In genomic region chr5:34467436-34467835, GRCh38 we compare ENCODE assay signal across 21 cellular contexts.
DNase-seq lines count a peak whose midpoint lies in the region; ATAC-seq and TF ChIP-seq lines count a peak whose summit lies in the region.
"Had no signal": no experiment of that assay in that cellular context is flagged by ENCODE, and none has a peak within 500 bp of the region (broad histone marks: within the 10 kb centered on the region; RNA-seq: fewer than 3 reads in every experiment).

No MANE protein-coding gene starts in this region.

- H2AFZ ChIP-seq in OCI-LY3 (ENCODE audit: low read depth, low read length) (peak overlapping the region; percentile 58; the same call in 1 of the 2 replicates), GM23248 (no peak overlapping the region)

- H3K79me2 ChIP-seq in OCI-LY3 (ENCODE audit: low read length) (no peaks in the 10 kb centered on the region), GM23248 (ENCODE audit: insufficient read depth) (no peaks in the 10 kb centered on the region)

- TF ChIP-seq CTCF in cardiac muscle cell (IDR thresholded peaks at IDR 0.05; ENCODE audit: low read depth, low read length) (no peak), OCI-LY3 (IDR thresholded peaks at IDR 0.05; ENCODE audit: low read depth, low read length) (no peak), transverse colon (IDR thresholded peaks at IDR 0.05) (no peak)

- H3K4me2 ChIP-seq in OCI-LY3 (ENCODE audit: low read length) (no peak overlapping the region), GM23248 (ENCODE audit: unreplicated experiment) (no peak overlapping the region)
- H3K4me2 ChIP-seq: BLaER1 treated with 17β-estradiol and CSF1 and Interleukin-3, amounts not matched to agents 10 nM and 100 nM had no signal

- no peak for TF ChIP-seq POLR2A in transverse colon (IDR thresholded peaks at IDR 0.05)

- no peaks in the 10 kb centered on the region for H3K9me2 ChIP-seq in GM23248 (ENCODE audit: insufficient read depth)

- H3K36me3 ChIP-seq in cardiac muscle cell (no peaks in the 10 kb centered on the region), OCI-LY3 (replicated peaks; ENCODE audit: low read depth, low read length) (no peaks in the 10 kb centered on the region), mucosa of rectum (ENCODE audit: control insufficient read depth in 2 of 2, insufficient read depth in 2 of 2, low read length in 2 of 2) (no peaks in the 10 kb centered on the region), transverse colon (no peaks in the 10 kb centered on the region), GM23248 (ENCODE audit: low read depth) (no peaks in the 10 kb centered on the region)
- H3K36me3 ChIP-seq: BLaER1 treated with 17β-estradiol and CSF1 and Interleukin-3, amounts not matched to agents 10 nM and 100 nM had no signal

- TF ChIP-seq EP300 in transverse colon (IDR thresholded peaks at IDR 0.05; ENCODE audit: low read depth): no peak

- no peaks in the 10 kb centered on the region for H3K9me3 Mint-ChIP-seq in activated T-cell treated with anti-CD3 and anti-CD28 coated beads, Interleukin-2, amount 50 U/mL, for 4 hours
- H3K9me3 Mint-ChIP-seq: CD4-positive, alpha-beta T cell had no signal

- no peak for ATAC-seq in activated T-cell treated with anti-CD3 and anti-CD28 coated beads, Interleukin-2, amount 50 U/mL, for 4 hours
- ATAC-seq: Panc1 had no signal

- H3K9ac ChIP-seq in OCI-LY3 (ENCODE audit: low read length) (no peak overlapping the region), mucosa of rectum (ENCODE audit: low read depth in 1 of 2, low read length in 2 of 2) (no peak overlapping the region), GM23248 (no peak overlapping the region)
- H3K9ac ChIP-seq: BLaER1 treated with 17β-estradiol and CSF1 and Interleukin-3, amounts not matched to agents 10 nM and 100 nM had no signal

- H3K4me3 ChIP-seq in cardiac muscle cell: no peak overlapping the region
- no peak overlapping the region for H3K4me3 ChIP-seq in OCI-LY3 (ENCODE audit: low read length)
- H3K4me3 ChIP-seq in mucosa of rectum (ENCODE audit: low read length in 2 of 2): peak overlapping the region; percentile 7 to 16
- no peak overlapping the region for H3K4me3 ChIP-seq in transverse colon
- no peak overlapping the region for H3K4me3 ChIP-seq in GM23248
- H3K4me3 ChIP-seq: BLaER1 treated with 17β-estradiol and CSF1 and Interleukin-3, amounts not matched to agents 10 nM and 100 nM had no signal

- peaks cover 12% of the 10 kb centered on the region for H3K4me1 ChIP-seq in cardiac muscle cell (ENCODE audit: low read depth)
- peaks cover 27% of the 10 kb centered on the region for H3K4me1 ChIP-seq in OCI-LY3 (ENCODE audit: low read length)
- peaks cover 0 to 7% of the 10 kb centered on the region in 2 donors for H3K4me1 ChIP-seq in mucosa of rectum (ENCODE audit: control insufficient read depth in 2 of 2, insufficient read depth in 2 of 2, low read length in 2 of 2)
- peaks cover 0 to 3% (median 0%) of the 10 kb centered on the region in 4 donors for H3K4me1 ChIP-seq in transverse colon
- H3K4me1 ChIP-seq in GM23248 (ENCODE audit: insufficient read depth): no peaks in the 10 kb centered on the region
- H3K4me1 ChIP-seq: BLaER1 treated with 17β-estradiol and CSF1 and Interleukin-3, amounts not matched to agents 10 nM and 100 nM had no signal

- intact Hi-C loops in cardiac septum (cut with DNase I): loop anchor here (10.0 kb wide), 1 partner anchor 473 kb away; no protein-coding TSS in a partner anchor
- intact Hi-C loops in transverse colon (cut with DNase I; ENCODE audit: low total_unique reads): no loop called here

- no peaks in the 10 kb centered on the region for H4K20me1 ChIP-seq in OCI-LY3 (ENCODE audit: insufficient read depth, low read length)
- no peaks in the 10 kb centered on the region for H4K20me1 ChIP-seq in GM23248 (ENCODE audit: insufficient read depth)
- H4K20me1 ChIP-seq: BLaER1 treated with 17β-estradiol and CSF1 and Interleukin-3, amounts not matched to agents 10 nM and 100 nM had no signal

- H3K9me3 ChIP-seq in cardiac muscle cell (ENCODE audit: low read depth): no peaks in the 10 kb centered on the region
- peaks cover 2% of the 10 kb centered on the region; the same call in 1 of the 2 replicates for H3K9me3 ChIP-seq in OCI-LY3 (ENCODE audit: insufficient read depth, low read length)
- no peaks in the 10 kb centered on the region for H3K9me3 ChIP-seq in mucosa of rectum (ENCODE audit: control insufficient read depth in 2 of 2, low read length in 2 of 2)
- no peaks in the 10 kb centered on the region for H3K9me3 ChIP-seq in transverse colon
- H3K9me3 ChIP-seq in GM23248 (ENCODE audit: low read depth): no peaks in the 10 kb centered on the region

- H3K27me3 ChIP-seq in cardiac muscle cell (no peaks in the 10 kb centered on the region), OCI-LY3 (ENCODE audit: low read depth, low read length) (no peaks in the 10 kb centered on the region), mucosa of rectum (ENCODE audit: control insufficient read depth in 2 of 2, insufficient read depth in 2 of 2, low read length in 2 of 2) (no peaks in the 10 kb centered on the region), transverse colon (no peaks in the 10 kb centered on the region), GM23248 (replicated peaks; ENCODE audit: insufficient read depth) (no peaks in the 10 kb centered on the region)
- H3K27me3 ChIP-seq: BLaER1 treated with 17β-estradiol and CSF1 and Interleukin-3, amounts not matched to agents 10 nM and 100 nM had no signal

- 87 to 90% methylated on average over 6 to 8 of the region's 8 CpGs for whole genome bisulfite sequencing in transverse colon (ENCODE audit: low coverage in 1 of 2), 2 donors
- 75 to 76% methylated on average over 8 of the region's 8 CpGs for WGBS in GM23248 (ENCODE audit: low coverage in 1 of 2, low lambda C conversion rate in 2 of 2, missing lambda C conversion rate in 2 of 2), 2 experiments

- H3K4me1 Mint-ChIP-seq in activated T-cell treated with anti-CD3 and anti-CD28 coated beads, Interleukin-2, amount 50 U/mL, for 4 hours (ENCODE audit: low read depth): peaks cover 3% of the 10 kb centered on the region

- in situ Hi-C loops in transverse colon (cut with MboI; ENCODE audit: low pct_ligation_motif_present in 1 of 4, low pct_unique_long_range_greater_than_20kb in 1 of 4, low sequenced_read_pairs in 3 of 4): loop anchor here (10.0 to 25.0 kb wide), 4 partner anchors 455 to 1030 kb away; partner anchors contain the start of genes AMACR (in 1 of the 4), SLC45A2 (in 1 of the 4) and TARS1 (in 1 of the 4)
- in situ Hi-C loops in GM23248 (cut with MboI): loop anchor here (10.0 kb wide), 1 partner anchor 463 kb away; the partner anchor contains the start of gene AMACR

- H3K4me3 Mint-ChIP-seq in activated T-cell treated with anti-CD3 and anti-CD28 coated beads, Interleukin-2, amount 50 U/mL, for 4 hours: no peak overlapping the region
- H3K4me3 Mint-ChIP-seq: CD4-positive, alpha-beta T cell had no signal

- H3K27ac ChIP-seq in cardiac muscle cell (peak overlapping the region; percentile 89), OCI-LY3 (ENCODE audit: low read length) (no peak overlapping the region), mucosa of rectum (ENCODE audit: low read depth in 2 of 2, low read length in 2 of 2) (peak overlapping the region; percentile 71 to 91), transverse colon (peak overlapping the region; percentile 48 to 73 (median 60)), GM23248 (no peak overlapping the region)
- H3K27ac ChIP-seq: BLaER1 treated with 17β-estradiol and CSF1 and Interleukin-3, amounts not matched to agents 10 nM and 100 nM; HL-60; RWPE1 had no signal

- H3K27me3 Mint-ChIP-seq in activated T-cell treated with anti-CD3 and anti-CD28 coated beads, Interleukin-2, amount 50 U/mL, for 4 hours (ENCODE audit: low read depth): peaks cover 11% of the 10 kb centered on the region

- no peaks in the 10 kb centered on the region for H3K36me3 Mint-ChIP-seq in activated T-cell treated with anti-CD3 and anti-CD28 coated beads, Interleukin-2, amount 50 U/mL, for 4 hours (ENCODE audit: insufficient read depth)

- DNase-seq in cardiac muscle cell (ENCODE audit: low read depth in 1 of 2, low spot score in 1 of 2): no peak
- no peak for DNase-seq in cardiac septum (ENCODE audit: low spot score)
- DNase-seq in transverse colon: no peak
- DNase-seq in activated T-cell treated with anti-CD3 and anti-CD28 coated beads, Interleukin-2, amount 50 U/mL, for 4 hours: no peak
- DNase-seq in AML-193 (lab: John Stamatoyannopoulos, UW): no peak
- no peak for DNase-seq in GM23248
- DNase-seq: CD4-positive, alpha-beta T cell; DND-41; NCI-H1092; NCI-H1417 treated with DMSO at 0.1 percent for 48 hours; NCI-H1694 treated with DMSO at 0.1 percent for 48 hours; NCI-H2081; NCI-H2227 treated with DMSO at 0.1 percent for 48 hours; NCI-H526 treated with DMSO at 0.1 percent for 48 hours; SHP77 had no signal

- no peaks in the 10 kb centered on the region for H3F3A ChIP-seq in GM23248 (ENCODE audit: insufficient read depth)

Comparison
In these comparisons a context has a peak if more than half of its experiments do, and no peak if none do; other contexts are left out.
1. H3K27ac ChIP-seq: peak in cardiac muscle cell (single experiment), mucosa of rectum (2 of 2) and transverse colon (4 of 4); none in OCI-LY3 (single experiment) and GM23248 (single experiment).
2. H3K4me3 ChIP-seq: peak in mucosa of rectum (2 of 2); none in cardiac muscle cell (single experiment), OCI-LY3 (single experiment), transverse colon (0 of 4) and GM23248 (single experiment).